8 cellular contexts compared by ENCODE assay signal in genomic region chr3:46372492-46373359, GRCh38. TPM values are rescaled to one million over a fixed set of nuclear protein-coding genes. Genes with fewer than 3 reads are reported as not detected.
A peak's percentile ranks its signal among the peaks of the same experiment; 100 is the strongest.
DNase-seq lines count a peak whose midpoint lies in the region; ATAC-seq, FAIRE-seq and TF ChIP-seq lines count a peak whose summit lies in the region.

No MANE protein-coding gene starts in this region.

- H2AFZ ChIP-seq in HepG2 (ENCODE audit: low read length) = no peak overlapping the region

- TF ChIP-seq RAD21 in HepG2 (CRISPR knock-in tag; IDR thresholded peaks at IDR 0.05) = no peak

- POLR2A ChIA-PET in Caco-2 (lab: Charles Lee) = no interaction called here
- POLR2A ChIA-PET in activated CD8-positive, alpha-beta T cell treated with anti-CD3 and anti-CD28 coated beads for 36 hours (lab: Charles Lee) = interaction anchor here (0.6 to 1.6 kb wide), 5 partner anchors 95 to 422 kb away, joined by 3 to 6 read pairs (median 4); partner anchors contain the start of gene CCR1
- POLR2A ChIA-PET in HepG2 (lab: Yijun Ruan, JAX) = no interaction called here

- H3K36me3 ChIP-seq in Caco-2 (ENCODE audit: control insufficient read depth, insufficient read depth, low read length) = no peaks in the 10 kb centered on the region
- no peaks in the 10 kb centered on the region for H3K36me3 ChIP-seq in HepG2 (replicated peaks in 1 of 2; ENCODE audit: control insufficient read depth in 1 of 2, insufficient read depth in 2 of 2, low read length in 2 of 2)

- no peak for TF ChIP-seq EP300 in HepG2 (IDR thresholded peaks at IDR 0.05; ENCODE audit: low read depth in 2 of 2, low read length in 2 of 2)
- no peak for TF ChIP-seq EP300 in HepG2 (CRISPR knock-in tag; IDR thresholded peaks at IDR 0.05; ENCODE audit: borderline replicate concordance)

- no peaks in the 10 kb centered on the region for H3K9me3 ChIP-seq in Caco-2
- H3K9me3 ChIP-seq in HepG2 (ENCODE audit: low read length) = no peaks in the 10 kb centered on the region

- no peaks in the 10 kb centered on the region for H3K9me3 Mint-ChIP-seq in Caco-2 (ENCODE audit: unreplicated experiment)
- no peaks in the 10 kb centered on the region for H3K9me3 Mint-ChIP-seq in activated CD8-positive, alpha-beta T cell treated with anti-CD3 and anti-CD28 coated beads for 36 hours
- H3K9me3 Mint-ChIP-seq in stimulated activated naive B cell treated with anti-CD40 and anti-IgM and Interleukin-4, amounts not matched to agents 10 μg/mL and 1 μg/mL and 100 μg/mL, for 72 hours = no peaks in the 10 kb centered on the region

- peak; percentile 37 for FAIRE-seq in HepG2 (lab: Jason Lieb, UNC)

- TF ChIP-seq CTCF in Caco-2 (IDR thresholded peaks at IDR 0.05; ENCODE audit: insufficient read depth in 1 of 2, low read depth in 1 of 2, low read length in 1 of 2, severe bottlenecking in 1 of 2, unreplicated experiment in 1 of 2) (peak; percentile 42 to 77), HepG2 (CRISPR knock-in tag; IDR thresholded peaks at IDR 0.05) (peak; percentile 38)
- peak; percentile 53 for TF ChIP-seq CTCF in activated CD8-positive, alpha-beta T cell treated with anti-CD3 and anti-CD28 coated beads for 36 hours (IDR thresholded peaks at IDR 0.05)

- no peak overlapping the region for H3K4me3 ChIP-seq in Caco-2 (ENCODE audit: low read depth, low read length)
- no peak overlapping the region for H3K4me3 ChIP-seq in HepG2 (replicated peaks in 1 of 3; ENCODE audit: insufficient read depth in 1 of 3, low read depth in 2 of 3, low read length in 3 of 3)

- H3K27ac ChIP-seq in HepG2 (ENCODE audit: extremely low read length, insufficient read depth, low read length) = no peak overlapping the region

- intact Hi-C loops in Caco-2 (cut with micrococcal nuclease; ENCODE audit: unreplicated experiment) = loop anchor here (1.0 to 2.0 kb wide), 4 partner anchors 79 to 284 kb away; no protein-coding TSS in a partner anchor
- intact Hi-C loops in activated CD8-positive, alpha-beta T cell treated with anti-CD3 and anti-CD28 coated beads for 36 hours (cut with micrococcal nuclease) = loop anchor here (5.0 to 10.0 kb wide), 5 partner anchors 80 to 428 kb away; partner anchors contain the start of genes CCR1 and CXCR6
- intact Hi-C loops in HepG2 (cut with micrococcal nuclease; ENCODE audit: unreplicated experiment) = loop anchor here (2.0 kb wide), 1 partner anchor 96 kb away; no protein-coding TSS in a partner anchor

- H3K4me3 Mint-ChIP-seq in Caco-2 (ENCODE audit: unreplicated experiment) = no peak overlapping the region
- H3K4me3 Mint-ChIP-seq in activated CD8-positive, alpha-beta T cell treated with anti-CD3 and anti-CD28 coated beads for 36 hours = peak overlapping the region; percentile 54
- no peak overlapping the region for H3K4me3 Mint-ChIP-seq in stimulated activated naive B cell treated with anti-CD40 and anti-IgM and Interleukin-4, amounts not matched to agents 10 μg/mL and 1 μg/mL and 100 μg/mL, for 72 hours

- no peaks in the 10 kb centered on the region for H3K79me2 ChIP-seq in HepG2 (ENCODE audit: insufficient read depth, low read length)

- H3K27me3 ChIP-seq in Caco-2 (replicated peaks; ENCODE audit: control insufficient read depth, insufficient read depth, low read length) (no peaks in the 10 kb centered on the region), HepG2 (ENCODE audit: control insufficient read depth in 1 of 2, insufficient read depth in 2 of 2, low read length in 2 of 2) (peaks cover 2 to 12% of the 10 kb centered on the region in 2 experiments; a peak in 3 of 5 replicates)

- peaks cover 14% of the 10 kb centered on the region for H3K4me1 Mint-ChIP-seq in Caco-2 (ENCODE audit: low read depth, unreplicated experiment)
- H3K4me1 Mint-ChIP-seq in activated CD8-positive, alpha-beta T cell treated with anti-CD3 and anti-CD28 coated beads for 36 hours (ENCODE audit: low read depth) = peaks cover 54% of the 10 kb centered on the region
- H3K4me1 Mint-ChIP-seq in stimulated activated naive B cell treated with anti-CD40 and anti-IgM and Interleukin-4, amounts not matched to agents 10 μg/mL and 1 μg/mL and 100 μg/mL, for 72 hours = peaks cover 3 to 18% of the 10 kb centered on the region in 2 donors

- H3K4me2 ChIP-seq in HepG2 (ENCODE audit: low read depth, low read length) = no peak overlapping the region

- no TSS peak for BruUV-seq in Caco-2 (replicated peaks; lab: Mats Ljungman, UMichigan)
- BruUV-seq in HepG2 (replicated peaks; lab: Mats Ljungman, UMichigan) = no TSS peak

- 29% methylated on average over 7 of the region's 9 CpGs for WGBS in HepG2 (ENCODE audit: low lambda C conversion rate)

- no peak overlapping the region for H3K27ac Mint-ChIP-seq in Caco-2 (ENCODE audit: unreplicated experiment)
- peak overlapping the region; percentile 69 for H3K27ac Mint-ChIP-seq in activated CD8-positive, alpha-beta T cell treated with anti-CD3 and anti-CD28 coated beads for 36 hours
- H3K27ac Mint-ChIP-seq in stimulated activated naive B cell treated with anti-CD40 and anti-IgM and Interleukin-4, amounts not matched to agents 10 μg/mL and 1 μg/mL and 100 μg/mL, for 72 hours = no peak overlapping the region

- H3K9ac ChIP-seq in HepG2 (ENCODE audit: insufficient read depth, low read depth, low read length) = no peak overlapping the region

- peak in 1 of 2 experiments; percentile 33 for DNase-seq in Caco-2
- peak; percentile 29 for DNase-seq in HT-29 (ENCODE audit: low spot score)
- no peak for DNase-seq in activated CD8-positive, alpha-beta T cell treated with anti-CD3 and anti-CD28 coated beads for 36 hours
- DNase-seq in HepG2 (ENCODE audit: low spot score) = no peak
- DNase-seq in C1 segment of cervical spinal cord (lab: John Stamatoyannopoulos, UW) = no peak
- no peak for DNase-seq in NCI-H2196 (lab: John Stamatoyannopoulos, UW; ENCODE audit: unreplicated experiment)
- DNase-seq in DMS79 treated with DMSO at 0.1 percent for 48 hours (lab: John Stamatoyannopoulos, UW) = no peak
- DNase-seq in stimulated activated naive B cell treated with anti-CD40 and anti-IgM and Interleukin-4, amounts not matched to agents 10 μg/mL and 1 μg/mL and 100 μg/mL, for 72 hours = no peak

- peaks cover 14% of the 10 kb centered on the region; the same call in 1 of the 2 replicates for H3K4me1 ChIP-seq in Caco-2
- H3K4me1 ChIP-seq in HepG2 (ENCODE audit: insufficient read depth, low read length) = peaks cover 8% of the 10 kb centered on the region

- in situ Hi-C loops in HepG2 (cut with HindIII; ENCODE audit: extremely low pct_ligation_motif_present, low pct_unique_long_range_greater_than_20kb) = no loop called here

- no peak for TF ChIP-seq POLR2A in HepG2 (IDR thresholded peaks at IDR 0.05; ENCODE audit: insufficient read depth in 1 of 2, low read depth in 2 of 2, low read length in 2 of 2)

- H4K20me1 ChIP-seq in HepG2 (ENCODE audit: insufficient read depth, low read length) = no peaks in the 10 kb centered on the region

- H3K27me3 Mint-ChIP-seq in Caco-2 (ENCODE audit: insufficient read depth, unreplicated experiment) = peaks cover 6% of the 10 kb centered on the region
- peaks cover 7% of the 10 kb centered on the region for H3K27me3 Mint-ChIP-seq in activated CD8-positive, alpha-beta T cell treated with anti-CD3 and anti-CD28 coated beads for 36 hours
- H3K27me3 Mint-ChIP-seq in stimulated activated naive B cell treated with anti-CD40 and anti-IgM and Interleukin-4, amounts not matched to agents 10 μg/mL and 1 μg/mL and 100 μg/mL, for 72 hours = peaks cover 14 to 17% of the 10 kb centered on the region in 2 donors

- CTCF ChIA-PET in Caco-2 (lab: Charles Lee) = interaction anchor here (0.6 to 3.0 kb wide), 6 partner anchors 75 to 434 kb away, joined by 3 to 11 read pairs (median 4); no protein-coding TSS in a partner anchor
- CTCF ChIA-PET in activated CD8-positive, alpha-beta T cell treated with anti-CD3 and anti-CD28 coated beads for 36 hours (lab: Charles Lee) = interaction anchor here (0.6 to 10.3 kb wide), 22 partner anchors 10 to 434 kb away, joined by 3 to 156 read pairs (median 5); partner anchors contain the start of genes CCR1, CCR5AS, CCRL2 and CXCR6
- CTCF ChIA-PET in HepG2 (lab: Yijun Ruan, JAX; ENCODE audit: low intra/inter-chr PET ratio, low total read pairs) = no interaction called here

- no peaks in the 10 kb centered on the region for H3K36me3 Mint-ChIP-seq in Caco-2 (ENCODE audit: insufficient read depth, unreplicated experiment)
- H3K36me3 Mint-ChIP-seq in activated CD8-positive, alpha-beta T cell treated with anti-CD3 and anti-CD28 coated beads for 36 hours (ENCODE audit: low read depth) = no peaks in the 10 kb centered on the region
- H3K36me3 Mint-ChIP-seq in stimulated activated naive B cell treated with anti-CD40 and anti-IgM and Interleukin-4, amounts not matched to agents 10 μg/mL and 1 μg/mL and 100 μg/mL, for 72 hours = no peaks in the 10 kb centered on the region

- ATAC-seq in activated CD8-positive, alpha-beta T cell treated with anti-CD3 and anti-CD28 coated beads for 36 hours = no peak
- no peak for ATAC-seq in HepG2
- no peak for ATAC-seq in stimulated activated naive B cell treated with anti-CD40 and anti-IgM and Interleukin-4, amounts not matched to agents 10 μg/mL and 1 μg/mL and 100 μg/mL, for 72 hours (replicated peaks)

RNA-seq across cellular contexts. Expression of gene CCR5, which starts 2.0 kb away (rescaled TPM):
- total RNA-seq in Caco-2 (2022) (not detected in 2 replicates), HepG2 (2016; rRNA removed; fragmentation: Illumina TruSeq; extraction: Trizol) (not detected in 2 replicates)
- not detected in 2 replicates for total RNA-seq in HT-29 (2014; rRNA removed; shearing (Covaris generic))
- total RNA-seq in activated CD8-positive, alpha-beta T cell treated with anti-CD3 and anti-CD28 coated beads for 36 hours = 1 to 10 TPM; 1.7 to 2.2 TPM
- total RNA-seq in HepG2 (2016; cell fraction: cytosol; rRNA removed; fragmentation: Illumina TruSeq; extraction: Trizol; ENCODE audit: low read depth) = not detected in 2 replicates
- not detected in 2 replicates for total RNA-seq in HepG2 (2016; cell fraction: insoluble cytoplasmic fraction; rRNA removed; fragmentation: Illumina TruSeq; extraction: Trizol)
- not detected in 2 replicates for total RNA-seq in HepG2 (2016; cell fraction: membrane; rRNA removed; fragmentation: Illumina TruSeq; extraction: Trizol)
- total RNA-seq in HepG2 (2016; cell fraction: nucleus; rRNA removed; fragmentation: Illumina TruSeq; extraction: Trizol) = not detected in 2 replicates
- polyA plus RNA-seq in HepG2 (2011; rRNA removed) = not detected in 2 replicates
- polyA plus RNA-seq in HepG2 (2011; cell fraction: cytosol; rRNA removed) = not detected in 2 replicates
- polyA plus RNA-seq in HepG2 (2011; cell fraction: nucleus; rRNA removed) = not detected in 2 replicates
- polyA plus RNA-seq in HepG2 (2012) = not detected in 2 replicates
- not detected in 2 replicates for polyA plus RNA-seq in HepG2 (2016; cell fraction: cytosol; fragmentation: Illumina TruSeq; extraction: Trizol; ENCODE audit: low read depth)
- polyA plus RNA-seq in HepG2 (2016; cell fraction: insoluble cytoplasmic fraction; fragmentation: Illumina TruSeq; extraction: Trizol; ENCODE audit: low read depth) = not detected in 2 replicates
- not detected in 2 replicates for polyA plus RNA-seq in HepG2 (2016; cell fraction: membrane; fragmentation: Illumina TruSeq; extraction: Trizol; ENCODE audit: low read depth)
- polyA plus RNA-seq in HepG2 (2016; cell fraction: nucleus; fragmentation: Illumina TruSeq; extraction: Trizol; ENCODE audit: insufficient read depth, low read depth) = not detected in 2 replicates
- not detected in 2 replicates for polyA minus RNA-seq in HepG2 (2011; rRNA and poly(A)+ RNA removed; ENCODE audit: low replicate concordance)
- polyA minus RNA-seq in HepG2 (2011; cell fraction: cytosol; rRNA and poly(A)+ RNA removed) = not detected in 2 replicates
- polyA minus RNA-seq in HepG2 (2011; cell fraction: nucleus; rRNA and poly(A)+ RNA removed) = not detected in 2 replicates

RNA-seq across cellular contexts. Expression of gene CCR2, which starts 18.8 kb away (rescaled TPM):
- total RNA-seq in Caco-2 (2022) = not detected in 2 replicates
- total RNA-seq in HT-29 (2014; rRNA removed; shearing (Covaris generic)) = not detected in 2 replicates
- under 1 TPM; 0.81 to 0.83 TPM for total RNA-seq in activated CD8-positive, alpha-beta T cell treated with anti-CD3 and anti-CD28 coated beads for 36 hours
- not detected in 2 replicates for total RNA-seq in HepG2 (2016; rRNA removed; fragmentation: Illumina TruSeq; extraction: Trizol)
- not detected in 2 replicates for total RNA-seq in HepG2 (2016; cell fraction: cytosol; rRNA removed; fragmentation: Illumina TruSeq; extraction: Trizol; ENCODE audit: low read depth)
- total RNA-seq in HepG2 (2016; cell fraction: insoluble cytoplasmic fraction; rRNA removed; fragmentation: Illumina TruSeq; extraction: Trizol) = not detected in 2 replicates
- total RNA-seq in HepG2 (2016; cell fraction: membrane; rRNA removed; fragmentation: Illumina TruSeq; extraction: Trizol) = not detected in 2 replicates
- not detected in 2 replicates for total RNA-seq in HepG2 (2016; cell fraction: nucleus; rRNA removed; fragmentation: Illumina TruSeq; extraction: Trizol)
- not detected in 2 replicates for polyA plus RNA-seq in HepG2 (2011; rRNA removed)
- not detected in 2 replicates for polyA plus RNA-seq in HepG2 (2011; cell fraction: cytosol; rRNA removed)
- polyA plus RNA-seq in HepG2 (2011; cell fraction: nucleus; rRNA removed) = not detected in 2 replicates
- polyA plus RNA-seq in HepG2 (2012) = not detected in 2 replicates
- not detected in 2 replicates for polyA plus RNA-seq in HepG2 (2016; cell fraction: cytosol; fragmentation: Illumina TruSeq; extraction: Trizol; ENCODE audit: low read depth)
- polyA plus RNA-seq in HepG2 (2016; cell fraction: insoluble cytoplasmic fraction; fragmentation: Illumina TruSeq; extraction: Trizol; ENCODE audit: low read depth) = not detected in 2 replicates
- polyA plus RNA-seq in HepG2 (2016; cell fraction: membrane; fragmentation: Illumina TruSeq; extraction: Trizol; ENCODE audit: low read depth) = not detected in 2 replicates
- not detected in 2 replicates for polyA plus RNA-seq in HepG2 (2016; cell fraction: nucleus; fragmentation: Illumina TruSeq; extraction: Trizol; ENCODE audit: insufficient read depth, low read depth)
- polyA minus RNA-seq in HepG2 (2011; rRNA and poly(A)+ RNA removed; ENCODE audit: low replicate concordance) = not detected in 2 replicates
- polyA minus RNA-seq in HepG2 (2011; cell fraction: cytosol; rRNA and poly(A)+ RNA removed) = not detected in 2 replicates
- polyA minus RNA-seq in HepG2 (2011; cell fraction: nucleus; rRNA and poly(A)+ RNA removed) = not detected in 2 replicates

RNA-seq across cellular contexts. Expression of gene CCRL2, which starts 34.3 kb away (rescaled TPM):
- total RNA-seq in Caco-2 (2022) (0.44 and 1.0 TPM in 2 replicates), HepG2 (2016; rRNA removed; fragmentation: Illumina TruSeq; extraction: Trizol) (not detected in 2 replicates)
- total RNA-seq in HT-29 (2014; rRNA removed; shearing (Covaris generic)) = 7.4 and 9.7 TPM in 2 replicates
- 1 to 10 TPM; 2.8 TPM for total RNA-seq in activated CD8-positive, alpha-beta T cell treated with anti-CD3 and anti-CD28 coated beads for 36 hours
- total RNA-seq in HepG2 (2016; cell fraction: cytosol; rRNA removed; fragmentation: Illumina TruSeq; extraction: Trizol; ENCODE audit: low read depth) = not detected in 2 replicates
- not detected in 2 replicates for total RNA-seq in HepG2 (2016; cell fraction: insoluble cytoplasmic fraction; rRNA removed; fragmentation: Illumina TruSeq; extraction: Trizol)
- not detected in 2 replicates for total RNA-seq in HepG2 (2016; cell fraction: membrane; rRNA removed; fragmentation: Illumina TruSeq; extraction: Trizol)
- not detected in 2 replicates for total RNA-seq in HepG2 (2016; cell fraction: nucleus; rRNA removed; fragmentation: Illumina TruSeq; extraction: Trizol)
- not detected in 2 replicates for polyA plus RNA-seq in HepG2 (2011; rRNA removed)
- not detected in 2 replicates for polyA plus RNA-seq in HepG2 (2011; cell fraction: cytosol; rRNA removed)
- polyA plus RNA-seq in HepG2 (2011; cell fraction: nucleus; rRNA removed) = not detected in 2 replicates
- not detected in 2 replicates for polyA plus RNA-seq in HepG2 (2012)
- polyA plus RNA-seq in HepG2 (2016; cell fraction: cytosol; fragmentation: Illumina TruSeq; extraction: Trizol; ENCODE audit: low read depth) = not detected in 2 replicates
- polyA plus RNA-seq in HepG2 (2016; cell fraction: insoluble cytoplasmic fraction; fragmentation: Illumina TruSeq; extraction: Trizol; ENCODE audit: low read depth) = not detected in 2 replicates
- not detected in 2 replicates for polyA plus RNA-seq in HepG2 (2016; cell fraction: membrane; fragmentation: Illumina TruSeq; extraction: Trizol; ENCODE audit: low read depth)
- polyA plus RNA-seq in HepG2 (2016; cell fraction: nucleus; fragmentation: Illumina TruSeq; extraction: Trizol; ENCODE audit: insufficient read depth, low read depth) = not detected in 2 replicates
- polyA minus RNA-seq in HepG2 (2011; rRNA and poly(A)+ RNA removed; ENCODE audit: low replicate concordance) = 1.0 and 3.6 TPM in 2 replicates
- polyA minus RNA-seq in HepG2 (2011; cell fraction: cytosol; rRNA and poly(A)+ RNA removed) = not detected in 2 replicates
- not detected in 2 replicates for polyA minus RNA-seq in HepG2 (2011; cell fraction: nucleus; rRNA and poly(A)+ RNA removed)
